Comparison of ENCODE assay signal across 13 cellular contexts in the genomic region with DNA sequence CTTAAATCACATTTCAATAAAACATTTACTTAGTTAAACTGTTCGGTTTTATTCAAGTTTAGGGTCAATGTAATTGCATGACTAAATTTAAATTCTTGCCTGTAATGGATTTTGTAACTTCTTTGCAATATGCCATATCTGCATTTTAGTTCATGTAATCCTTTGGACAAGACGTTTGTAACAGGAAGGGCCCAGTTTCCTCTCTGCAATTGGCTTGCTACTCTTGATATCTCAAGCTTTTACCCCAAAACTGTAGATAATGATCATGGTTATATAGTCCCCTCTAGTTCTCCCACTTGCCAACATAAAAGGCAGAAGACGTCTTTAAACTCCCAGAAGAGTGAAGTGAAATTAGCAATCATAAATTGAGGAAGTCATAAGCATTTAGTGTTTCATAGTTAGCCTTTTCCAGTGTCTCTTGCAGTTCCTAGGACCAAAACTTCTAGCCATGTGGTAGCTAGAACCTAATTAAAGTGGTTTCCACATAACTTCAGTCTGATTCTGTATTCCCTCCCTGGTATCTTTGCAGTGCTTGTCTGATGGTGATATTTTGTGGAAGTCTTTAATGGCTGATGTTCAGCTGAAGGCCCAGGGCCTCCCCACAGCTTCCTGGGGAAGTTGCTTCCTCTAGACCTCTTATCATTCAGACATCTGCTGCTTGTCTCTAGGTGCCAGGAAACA.
DNase-seq lines count a peak whose midpoint lies in the region; ATAC-seq, FAIRE-seq and TF ChIP-seq lines count a peak whose summit lies in the region.
"Had no signal": no experiment of that assay in that cellular context is flagged by ENCODE, and none has a peak within 500 bp of the region (broad histone marks: within the 10 kb centered on the region; RNA-seq: fewer than 3 reads in every experiment).

No MANE protein-coding gene starts in this region.

- H3K36me3 ChIP-seq in K562 (ENCODE audit: control insufficient read depth, insufficient read depth, low read length) (no peaks in the 10 kb centered on the region), GM23248 (ENCODE audit: low read depth) (peaks cover 21% of the 10 kb centered on the region; the same call in 1 of the 2 replicates)

- no TSS peak for BruUV-seq in K562 (replicated peaks; lab: Mats Ljungman, UMichigan)

- in situ Hi-C loops in K562 (cut with MboI), result no loop called here
- in situ Hi-C loops in GM23248 (cut with MboI), result no loop called here

- TF ChIP-seq CTCF in K562 (IDR thresholded peaks at IDR 0.05 in 2 of 3, conservative IDR thresholded peaks at IDR 0.05 in 1 of 3; ENCODE audit: insufficient read depth in 2 of 3, low read depth in 1 of 3, low read length in 3 of 3), result no peak

- peak overlapping the region; percentile 56; the same call in 1 of the 2 replicates for H2AFZ ChIP-seq in K562 (ENCODE audit: low read depth, low read length)
- no peak overlapping the region for H2AFZ ChIP-seq in GM23248

- no peaks in the 10 kb centered on the region for H3F3A ChIP-seq in GM23248 (ENCODE audit: insufficient read depth)

- H3K4me3 Mint-ChIP-seq in T-cell, result peak overlapping the region; percentile 19 to 55 (median 29)
- H3K4me3 Mint-ChIP-seq: nephron had no signal

- POLR2A ChIA-PET in T-cell (lab: Charles Lee), result interaction anchor here in 1 of 2 donors (0.7 kb wide), 3 partner anchors 55 to 1064 kb away, joined by 3 to 4 read pairs (median 3); no protein-coding TSS in a partner anchor
- POLR2A ChIA-PET in K562 (lab: Yijun Ruan, JAX), result interaction anchor here (0.7 to 2.2 kb wide), 5 partner anchors 9 to 77 kb away, joined by 3 to 7 read pairs (median 3); no protein-coding TSS in a partner anchor

- WGBS in K562 (ENCODE audit: insufficient coverage, low coverage, missing lambda C conversion rate), result 8% methylated on average over 3 of the region's 3 CpGs
- 88 to 90% methylated on average over 3 of the region's 3 CpGs for WGBS in GM23248 (ENCODE audit: low coverage in 1 of 2, low lambda C conversion rate in 2 of 2, missing lambda C conversion rate in 2 of 2), 2 experiments

- H3K27me3 ChIP-seq in K562 (ENCODE audit: control insufficient read depth in 2 of 2, insufficient read depth in 2 of 2, low read length in 2 of 2) (no peaks in the 10 kb centered on the region), GM23248 (replicated peaks; ENCODE audit: insufficient read depth) (no peaks in the 10 kb centered on the region)

- FAIRE-seq in K562 (lab: Jason Lieb, UNC), result no peak
- FAIRE-seq: keratinocyte had no signal

- H3K79me2 ChIP-seq in K562 (ENCODE audit: control insufficient read depth, insufficient read depth, low read length) (no peaks in the 10 kb centered on the region), GM23248 (ENCODE audit: insufficient read depth) (peaks cover 17% of the 10 kb centered on the region; the same call in 1 of the 2 replicates)

- H3K9me1 ChIP-seq in K562 (ENCODE audit: control insufficient read depth, insufficient read depth, low read length), result no peaks in the 10 kb centered on the region

- CTCF ChIA-PET in T-cell (lab: Charles Lee) (no interaction called here), K562 (lab: Yijun Ruan, JAX; ENCODE audit: low intra/inter-chr PET ratio) (no interaction called here)

- H3K4me2 ChIP-seq in K562 (ENCODE audit: insufficient read depth, low read length), result no peak overlapping the region
- H3K4me2 ChIP-seq in GM23248 (ENCODE audit: unreplicated experiment), result no peak overlapping the region

- no peak for TF ChIP-seq RAD21 in K562 (CRISPR knock-in tag; conservative IDR thresholded peaks at IDR 0.05 in 1 of 2, IDR thresholded peaks at IDR 0.05 in 1 of 2)

- H4K20me1 ChIP-seq in K562 (replicated peaks; ENCODE audit: control insufficient read depth, insufficient read depth, low read length) (no peaks in the 10 kb centered on the region), GM23248 (ENCODE audit: insufficient read depth) (no peaks in the 10 kb centered on the region)

- no peak for TF ChIP-seq POLR2A in K562 (conservative IDR thresholded peaks at IDR 0.05)

- intact Hi-C loops in K562 (cut with micrococcal nuclease), result loop anchor here (5.0 kb wide), 1 partner anchor 68 kb away; no protein-coding TSS in a partner anchor

- H3K27ac ChIP-seq in K562 (ENCODE audit: extremely low read depth, low read depth, low read length), result no peak overlapping the region
- H3K27ac ChIP-seq in GM23248, result no peak overlapping the region
- H3K27ac ChIP-seq: VCaP had no signal

- peak in 4 of 6 experiments; percentile 6 to 58 (median 48) for DNase-seq in stimulated activated naive CD4-positive, alpha-beta T cell (lab: John Stamatoyannopoulos, UW)
- no peak for DNase-seq in stimulated activated naive CD4-positive, alpha-beta T cell treated with Interleukin-2 at 50 U/mL for 16 hours (lab: John Stamatoyannopoulos, UW)
- peak in 29 of 34 experiments; percentile 3 to 46 (median 20) for DNase-seq in T-cell
- peak in 1 of 4 experiments; percentile 30 for DNase-seq in K562 (ENCODE audit: extremely low read depth in 1 of 4, low spot score in 3 of 4)
- DNase-seq in GM23248, result no peak
- no peak for DNase-seq in mucosa of gallbladder (ENCODE audit: low spot score)
- DNase-seq: cortex of kidney, NCI-H187 treated with DMSO at 0.1 percent for 48 hours had no signal

- H3K9me3 ChIP-seq in K562 (replicated peaks; ENCODE audit: control insufficient read depth, insufficient read depth, low read depth, low read length) (no peaks in the 10 kb centered on the region), GM23248 (ENCODE audit: low read depth) (no peaks in the 10 kb centered on the region)

- H3K9me2 ChIP-seq in GM23248 (ENCODE audit: insufficient read depth), result no peaks in the 10 kb centered on the region

- H3K4me3 ChIP-seq in K562 (no peak overlapping the region), GM23248 (no peak overlapping the region)

- H3K27me3 Mint-ChIP-seq in T-cell, result no peaks in the 10 kb centered on the region

- peaks cover 8% of the 10 kb centered on the region for H3K36me3 Mint-ChIP-seq in T-cell

- ATAC-seq in T-cell (replicated peaks in 1 of 4), result peak; percentile 78 to 89 (median 82)
- ATAC-seq in K562, result no peak; the same call in 1 of the 3 replicates
- no peak for ATAC-seq in HG02763 (IDR thresholded peaks at IDR 0.05; ENCODE audit: unreplicated experiment)
- ATAC-seq in GM18502 (IDR thresholded peaks at IDR 0.05; ENCODE audit: poor library complexity, unreplicated experiment), result no peak

- peak overlapping the region; percentile 71 to 89 for H3K27ac Mint-ChIP-seq in T-cell
- H3K27ac Mint-ChIP-seq: nephron had no signal

- no peaks in the 10 kb centered on the region; a peak in 1 of 5 replicates for H3K4me1 ChIP-seq in K562 (replicated peaks in 1 of 2; ENCODE audit: control insufficient read depth in 2 of 2, insufficient read depth in 2 of 2, low read length in 2 of 2)
- H3K4me1 ChIP-seq in GM23248 (ENCODE audit: insufficient read depth), result no peaks in the 10 kb centered on the region

- H3K9ac ChIP-seq in K562 (ENCODE audit: insufficient read depth in 1 of 2, low read depth in 2 of 2, low read length in 2 of 2), result no peak overlapping the region
- H3K9ac ChIP-seq in GM23248, result no peak overlapping the region

- H3K4me1 Mint-ChIP-seq in T-cell, result peaks cover 48 to 57% (median 51%) of the 10 kb centered on the region in 3 donors

- H3K9me3 Mint-ChIP-seq in T-cell, result no peaks in the 10 kb centered on the region
- H3K9me3 Mint-ChIP-seq: nephron had no signal

- TF ChIP-seq EP300 in K562 (IDR thresholded peaks at IDR 0.05; ENCODE audit: low read length), result no peak

TF ChIP-seq in K562, 482 proteins besides CTCF, POLR2A, EP300 and RAD21 (continues in another document):
- peak; percentile 10; the same call in 1 of the 2 replicates for TF ChIP-seq ZNF316 (IDR thresholded peaks at IDR 0.05)
- no peak for TF ChIP-seq MLX (CRISPR knock-in tag; conservative IDR thresholded peaks at IDR 0.05)
- no peak for TF ChIP-seq NBN (IDR thresholded peaks at IDR 0.05; ENCODE audit: low read depth)
- TF ChIP-seq ARID1B (IDR thresholded peaks at IDR 0.05), result peak; percentile 8; the same call in 1 of the 2 replicates
- TF ChIP-seq NELFE (IDR thresholded peaks at IDR 0.05; ENCODE audit: insufficient read depth, insufficient read length), result no peak
- 0 out of 4 replicates have a peak, but pooled peaks of 1 of the 2 experiments have one; percentile 51 for TF ChIP-seq ZNF639 (CRISPR knock-in tag; conservative IDR thresholded peaks at IDR 0.05 in 1 of 2, IDR thresholded peaks at IDR 0.05 in 1 of 2)
- peak; percentile 47; the same call in 1 of the 2 replicates for TF ChIP-seq CTBP1 (IDR thresholded peaks at IDR 0.05; ENCODE audit: borderline replicate concordance)
- TF ChIP-seq ZKSCAN3 (CRISPR knock-in tag; IDR thresholded peaks at IDR 0.05), result no peak
- TF ChIP-seq MAZ (CRISPR knock-in tag; conservative IDR thresholded peaks at IDR 0.05 in 1 of 2, IDR thresholded peaks at IDR 0.05 in 1 of 2), result no peak
- TF ChIP-seq XRCC5 (IDR thresholded peaks at IDR 0.05; ENCODE audit: low read depth, low read length), result no peak
- TF ChIP-seq L3MBTL2 (IDR thresholded peaks at IDR 0.05), result 0 out of 2 replicates have a peak, but pooled peaks have one; percentile 24
- TF ChIP-seq ZC3H8 (IDR thresholded peaks at IDR 0.05), result no peak
- no peak for TF ChIP-seq XRCC4 (IDR thresholded peaks at IDR 0.05; ENCODE audit: extremely low read depth, insufficient read depth, insufficient read length)
- TF ChIP-seq RBM25 (IDR thresholded peaks at IDR 0.05; ENCODE audit: low read depth, low read length, severe bottlenecking), result no peak
- TF ChIP-seq SOX6 (IDR thresholded peaks at IDR 0.05), result 0 out of 2 replicates have a peak, but pooled peaks have one; percentile 30

Comparison
In these comparisons a context has a peak if more than half of its experiments do, and no peak if none do; other contexts are left out.
1. DNase-seq: peak in stimulated activated naive CD4-positive, alpha-beta T cell (4 of 6) and T-cell (29 of 34); none in stimulated activated naive CD4-positive, alpha-beta T cell treated with Interleukin-2 at 50 U/mL for 16 hours (single experiment), GM23248 (single experiment) and mucosa of gallbladder (single experiment).
2. ATAC-seq: peak in T-cell (4 of 4); none in K562 (single experiment), HG02763 (single experiment) and GM18502 (single experiment).